1 cellular context compared by ENCODE assay signal in genomic region chr2:17593841-17594482, GRCh38.
TF ChIP-seq lines count a peak whose summit lies in the region.

No MANE protein-coding gene starts in this region.

TF ChIP-seq in HepG2, 621 proteins besides CTCF, POLR2A, EP300 and RAD21 (continued from another document and continues in another):
- no peak for TF ChIP-seq ZFP91 (CRISPR knock-in tag; IDR thresholded peaks at IDR 0.05; ENCODE audit: borderline replicate concordance)
- TF ChIP-seq BORCS8-MEF2B (CRISPR knock-in tag; IDR thresholded peaks at IDR 0.05) = no peak
- no peak for TF ChIP-seq NBN (conservative IDR thresholded peaks at IDR 0.05)
- no peak; the same call in 1 of the 2 replicates for TF ChIP-seq ZNF790 (CRISPR knock-in tag; IDR thresholded peaks at IDR 0.05; ENCODE audit: borderline replicate concordance)
- TF ChIP-seq SRSF1 (optimal IDR thresholded peaks at IDR 0.05; ENCODE audit: low read depth, low read length) = no peak
- TF ChIP-seq FOSL1 (CRISPR knock-in tag; IDR thresholded peaks at IDR 0.05; ENCODE audit: borderline replicate concordance) = 0 out of 2 replicates have a peak, but pooled peaks have one; percentile 6
- TF ChIP-seq FIP1L1 (IDR thresholded peaks at IDR 0.05; ENCODE audit: borderline replicate concordance, insufficient read depth, low read depth, low read length) = no peak
- no peak for TF ChIP-seq CEBPZ (IDR thresholded peaks at IDR 0.05; ENCODE audit: low read length)
- TF ChIP-seq TSC22D2 (CRISPR knock-in tag; IDR thresholded peaks at IDR 0.05; ENCODE audit: borderline replicate concordance) = no peak; the same call in 1 of the 2 replicates
- peak; percentile 86 for TF ChIP-seq NR2C2 (CRISPR knock-in tag; IDR thresholded peaks at IDR 0.05; ENCODE audit: borderline replicate concordance)
- TF ChIP-seq PCBP1 (IDR thresholded peaks at IDR 0.05; ENCODE audit: borderline replicate concordance, low read depth, low read length) = no peak
- no peak for TF ChIP-seq CHD2 (IDR thresholded peaks at IDR 0.05; ENCODE audit: low read depth, low read length)
- peak; percentile 88 for TF ChIP-seq HDAC1 (CRISPR knock-in tag; IDR thresholded peaks at IDR 0.05)
- TF ChIP-seq ZNF619 (CRISPR knock-in tag; IDR thresholded peaks at IDR 0.05) = no peak
- TF ChIP-seq ZNF574 (CRISPR knock-in tag; IDR thresholded peaks at IDR 0.05) = no peak
- no peak for TF ChIP-seq MAFG (CRISPR knock-in tag; IDR thresholded peaks at IDR 0.05)
- TF ChIP-seq ARNT2 (CRISPR knock-in tag; IDR thresholded peaks at IDR 0.05; ENCODE audit: low read depth) = no peak
- TF ChIP-seq BCLAF1 (IDR thresholded peaks at IDR 0.05) = no peak
- peak; percentile 99 for TF ChIP-seq PPARG (CRISPR knock-in tag; conservative IDR thresholded peaks at IDR 0.05)
- peak; percentile 88 for TF ChIP-seq THRA (CRISPR knock-in tag; IDR thresholded peaks at IDR 0.05; ENCODE audit: borderline replicate concordance)
- TF ChIP-seq SETDB1 (CRISPR knock-in tag; IDR thresholded peaks at IDR 0.05; ENCODE audit: borderline replicate concordance) = no peak
- TF ChIP-seq JUND (CRISPR knock-in tag; IDR thresholded peaks at IDR 0.05) = peak; percentile 71
- TF ChIP-seq, protein P1, sequence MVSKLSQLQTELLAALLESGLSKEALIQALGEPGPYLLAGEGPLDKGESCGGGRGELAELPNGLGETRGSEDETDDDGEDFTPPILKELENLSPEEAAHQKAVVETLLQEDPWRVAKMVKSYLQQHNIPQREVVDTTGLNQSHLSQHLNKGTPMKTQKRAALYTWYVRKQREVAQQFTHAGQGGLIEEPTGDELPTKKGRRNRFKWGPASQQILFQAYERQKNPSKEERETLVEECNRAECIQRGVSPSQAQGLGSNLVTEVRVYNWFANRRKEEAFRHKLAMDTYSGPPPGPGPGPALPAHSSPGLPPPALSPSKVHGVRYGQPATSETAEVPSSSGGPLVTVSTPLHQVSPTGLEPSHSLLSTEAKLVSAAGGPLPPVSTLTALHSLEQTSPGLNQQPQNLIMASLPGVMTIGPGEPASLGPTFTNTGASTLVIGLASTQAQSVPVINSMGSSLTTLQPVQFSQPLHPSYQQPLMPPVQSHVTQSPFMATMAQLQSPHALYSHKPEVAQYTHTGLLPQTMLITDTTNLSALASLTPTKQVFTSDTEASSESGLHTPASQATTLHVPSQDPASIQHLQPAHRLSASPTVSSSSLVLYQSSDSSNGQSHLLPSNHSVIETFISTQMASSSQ (IDR thresholded peaks at IDR 0.05; ENCODE audit: low read depth) = peak; percentile 83
- TF ChIP-seq, protein P1 (CRISPR knock-in tag; IDR thresholded peaks at IDR 0.05; ENCODE audit: borderline replicate concordance) = peak; percentile 93
- TF ChIP-seq, protein P2, sequence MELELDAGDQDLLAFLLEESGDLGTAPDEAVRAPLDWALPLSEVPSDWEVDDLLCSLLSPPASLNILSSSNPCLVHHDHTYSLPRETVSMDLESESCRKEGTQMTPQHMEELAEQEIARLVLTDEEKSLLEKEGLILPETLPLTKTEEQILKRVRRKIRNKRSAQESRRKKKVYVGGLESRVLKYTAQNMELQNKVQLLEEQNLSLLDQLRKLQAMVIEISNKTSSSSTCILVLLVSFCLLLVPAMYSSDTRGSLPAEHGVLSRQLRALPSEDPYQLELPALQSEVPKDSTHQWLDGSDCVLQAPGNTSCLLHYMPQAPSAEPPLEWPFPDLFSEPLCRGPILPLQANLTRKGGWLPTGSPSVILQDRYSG (CRISPR knock-in tag; IDR thresholded peaks at IDR 0.05) = no peak
- TF ChIP-seq KDM3A (CRISPR knock-in tag; IDR thresholded peaks at IDR 0.05; ENCODE audit: low read depth) = peak; percentile 77; the same call in 1 of the 2 replicates
- peak; percentile 99 for TF ChIP-seq HOXD1 (CRISPR knock-in tag; IDR thresholded peaks at IDR 0.05)
- peak; percentile 74; the same call in 1 of the 2 replicates for TF ChIP-seq DRAP1 (CRISPR knock-in tag; IDR thresholded peaks at IDR 0.05)
- TF ChIP-seq MED1 (CRISPR knock-in tag; IDR thresholded peaks at IDR 0.05) = peak; percentile 94
- no peak for TF ChIP-seq GLMP (CRISPR knock-in tag; IDR thresholded peaks at IDR 0.05; ENCODE audit: borderline replicate concordance)
- TF ChIP-seq ZNF713 (CRISPR knock-in tag; IDR thresholded peaks at IDR 0.05) = no peak
- no peak for TF ChIP-seq AGO2 (optimal IDR thresholded peaks at IDR 0.05; ENCODE audit: low read depth, low read length)
- no peak for TF ChIP-seq REXO4 (CRISPR knock-in tag; IDR thresholded peaks at IDR 0.05; ENCODE audit: borderline replicate concordance)
- TF ChIP-seq ZC3H13 (CRISPR knock-in tag; IDR thresholded peaks at IDR 0.05) = no peak
- no peak for TF ChIP-seq IRF1 (CRISPR knock-in tag; IDR thresholded peaks at IDR 0.05; ENCODE audit: low read depth)
- TF ChIP-seq ZNF282 (IDR thresholded peaks at IDR 0.05; ENCODE audit: partially characterized antibody) = no peak
- TF ChIP-seq ZBTB26 (CRISPR knock-in tag; IDR thresholded peaks at IDR 0.05; ENCODE audit: borderline replicate concordance) = no peak
- TF ChIP-seq TOPORS (CRISPR knock-in tag; IDR thresholded peaks at IDR 0.05) = no peak
